In genomic region chr20:50929299-50930138, GRCh38 we compare ENCODE assay signal across 1 cellular context.
TF ChIP-seq lines count a peak whose summit lies in the region.

No MANE protein-coding gene starts in this region.

TF ChIP-seq in HepG2, 621 proteins besides CTCF, POLR2A, EP300 and RAD21 (continued from another document and continues in another):
- TF ChIP-seq, protein P1, sequence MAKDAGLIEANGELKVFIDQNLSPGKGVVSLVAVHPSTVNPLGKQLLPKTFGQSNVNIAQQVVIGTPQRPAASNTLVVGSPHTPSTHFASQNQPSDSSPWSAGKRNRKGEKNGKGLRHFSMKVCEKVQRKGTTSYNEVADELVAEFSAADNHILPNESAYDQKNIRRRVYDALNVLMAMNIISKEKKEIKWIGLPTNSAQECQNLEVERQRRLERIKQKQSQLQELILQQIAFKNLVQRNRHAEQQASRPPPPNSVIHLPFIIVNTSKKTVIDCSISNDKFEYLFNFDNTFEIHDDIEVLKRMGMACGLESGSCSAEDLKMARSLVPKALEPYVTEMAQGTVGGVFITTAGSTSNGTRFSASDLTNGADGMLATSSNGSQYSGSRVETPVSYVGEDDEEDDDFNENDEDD (CRISPR knock-in tag; IDR thresholded peaks at IDR 0.05; ENCODE audit: borderline replicate concordance): peak; percentile 84
- TF ChIP-seq, protein P2, sequence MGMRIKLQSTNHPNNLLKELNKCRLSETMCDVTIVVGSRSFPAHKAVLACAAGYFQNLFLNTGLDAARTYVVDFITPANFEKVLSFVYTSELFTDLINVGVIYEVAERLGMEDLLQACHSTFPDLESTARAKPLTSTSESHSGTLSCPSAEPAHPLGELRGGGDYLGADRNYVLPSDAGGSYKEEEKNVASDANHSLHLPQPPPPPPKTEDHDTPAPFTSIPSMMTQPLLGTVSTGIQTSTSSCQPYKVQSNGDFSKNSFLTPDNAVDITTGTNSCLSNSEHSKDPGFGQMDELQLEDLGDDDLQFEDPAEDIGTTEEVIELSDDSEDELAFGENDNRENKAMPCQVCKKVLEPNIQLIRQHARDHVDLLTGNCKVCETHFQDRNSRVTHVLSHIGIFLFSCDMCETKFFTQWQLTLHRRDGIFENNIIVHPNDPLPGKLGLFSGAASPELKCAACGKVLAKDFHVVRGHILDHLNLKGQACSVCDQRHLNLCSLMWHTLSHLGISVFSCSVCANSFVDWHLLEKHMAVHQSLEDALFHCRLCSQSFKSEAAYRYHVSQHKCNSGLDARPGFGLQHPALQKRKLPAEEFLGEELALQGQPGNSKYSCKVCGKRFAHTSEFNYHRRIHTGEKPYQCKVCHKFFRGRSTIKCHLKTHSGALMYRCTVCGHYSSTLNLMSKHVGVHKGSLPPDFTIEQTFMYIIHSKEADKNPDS (CRISPR knock-in tag; IDR thresholded peaks at IDR 0.05): no peak
- TF ChIP-seq ZKSCAN8 (CRISPR knock-in tag; IDR thresholded peaks at IDR 0.05; ENCODE audit: borderline replicate concordance) (peak; percentile 96), GFI1 (CRISPR knock-in tag; IDR thresholded peaks at IDR 0.05; ENCODE audit: borderline replicate concordance) (peak; percentile 96), NFKBIZ (CRISPR knock-in tag; IDR thresholded peaks at IDR 0.05) (peak; percentile 72), PRDM4 (CRISPR knock-in tag; IDR thresholded peaks at IDR 0.05; ENCODE audit: borderline replicate concordance) (0 out of 2 replicates have a peak, but pooled peaks have one; percentile 75), HHEX (CRISPR knock-in tag; IDR thresholded peaks at IDR 0.05) (peak; percentile 39; the same call in 1 of the 2 replicates), SMC3 (IDR thresholded peaks at IDR 0.05; ENCODE audit: low read length) (peak; percentile 96), PPARG (CRISPR knock-in tag; conservative IDR thresholded peaks at IDR 0.05) (peak; percentile 93), PAWR (CRISPR knock-in tag; IDR thresholded peaks at IDR 0.05; ENCODE audit: borderline replicate concordance) (0 out of 2 replicates have a peak, but pooled peaks have one; percentile 41), ZNF784 (CRISPR knock-in tag; IDR thresholded peaks at IDR 0.05; ENCODE audit: borderline replicate concordance) (peak; percentile 70; the same call in 1 of the 2 replicates), FIP1L1 (IDR thresholded peaks at IDR 0.05; ENCODE audit: borderline replicate concordance, insufficient read depth, low read depth, low read length) (no peak), ZFAT (CRISPR knock-in tag; conservative IDR thresholded peaks at IDR 0.05) (no peak), MEIS1 (CRISPR knock-in tag; IDR thresholded peaks at IDR 0.05; ENCODE audit: borderline replicate concordance) (peak; percentile 92), NFKB2 (CRISPR knock-in tag; IDR thresholded peaks at IDR 0.05; ENCODE audit: borderline replicate concordance) (no peak; the same call in 1 of the 2 replicates), KAT7 (CRISPR knock-in tag; IDR thresholded peaks at IDR 0.05; ENCODE audit: borderline replicate concordance) (peak; percentile 99), TCF7L2 (IDR thresholded peaks at IDR 0.05; ENCODE audit: low read depth, low read length) (no peak), HMG20A (CRISPR knock-in tag; IDR thresholded peaks at IDR 0.05; ENCODE audit: borderline replicate concordance) (peak; percentile 46; the same call in 1 of the 2 replicates), RXRA (CRISPR knock-in tag; IDR thresholded peaks at IDR 0.05) (peak; percentile 86), ZNF138 (CRISPR knock-in tag; IDR thresholded peaks at IDR 0.05; ENCODE audit: low read depth) (no peak), SIX4 (CRISPR knock-in tag; IDR thresholded peaks at IDR 0.05) (peak; percentile 57; the same call in 1 of the 2 replicates), DNMT3B (CRISPR knock-in tag; conservative IDR thresholded peaks at IDR 0.05) (0 out of 2 replicates have a peak, but pooled peaks have one; percentile 68), RAD51 (IDR thresholded peaks at IDR 0.05; ENCODE audit: borderline replicate concordance) (no peak), PHB2 (IDR thresholded peaks at IDR 0.05; ENCODE audit: partially characterized antibody) (no peak), PAF1 (CRISPR knock-in tag; IDR thresholded peaks at IDR 0.05) (no peak), MXI1 (IDR thresholded peaks at IDR 0.05; ENCODE audit: borderline replicate concordance, low read depth, low read length) (0 out of 3 replicates have a peak, but pooled peaks have one; percentile 41), ATAD3A (CRISPR knock-in tag; IDR thresholded peaks at IDR 0.05) (no peak), TOE1 (CRISPR knock-in tag; IDR thresholded peaks at IDR 0.05) (peak; percentile 96), MAFF (IDR thresholded peaks at IDR 0.05; ENCODE audit: low read depth, low read length) (peak; percentile 52; the same call in 1 of the 2 replicates), GATA4 (IDR thresholded peaks at IDR 0.05; ENCODE audit: borderline replicate concordance, low read depth) (no peak), NFE2L1 (CRISPR knock-in tag; IDR thresholded peaks at IDR 0.05; ENCODE audit: borderline replicate concordance) (no peak), ZNF282 (IDR thresholded peaks at IDR 0.05; ENCODE audit: partially characterized antibody) (no peak), XRCC5 (optimal IDR thresholded peaks at IDR 0.05; ENCODE audit: low read length) (peak; percentile 100), ZNF75D (CRISPR knock-in tag; IDR thresholded peaks at IDR 0.05; ENCODE audit: borderline replicate concordance) (no peak), MBD4 (IDR thresholded peaks at IDR 0.05; ENCODE audit: borderline replicate concordance, low read length) (no peak), SMARCE1 (IDR thresholded peaks at IDR 0.05; ENCODE audit: borderline replicate concordance) (no peak), TEAD3 (CRISPR knock-in tag; optimal IDR thresholded peaks at IDR 0.05; ENCODE audit: borderline replicate concordance) (peak; percentile 92), KAT2B (IDR thresholded peaks at IDR 0.05; ENCODE audit: borderline replicate concordance, low read depth, low read length) (no peak), GATAD2A (CRISPR knock-in tag; IDR thresholded peaks at IDR 0.05) (peak; percentile 93), SKI (IDR thresholded peaks at IDR 0.05; ENCODE audit: partially characterized antibody) (peak; percentile 63), ZNF224 (CRISPR knock-in tag; IDR thresholded peaks at IDR 0.05) (peak; percentile 89; the same call in 1 of the 2 replicates), SRSF9 (IDR thresholded peaks at IDR 0.05; ENCODE audit: borderline replicate concordance, insufficient read depth, low read depth, low read length, poor library complexity, severe bottlenecking) (no peak), PCBP1 (IDR thresholded peaks at IDR 0.05; ENCODE audit: borderline replicate concordance, low read depth, low read length) (no peak), REXO4 (CRISPR knock-in tag; IDR thresholded peaks at IDR 0.05; ENCODE audit: borderline replicate concordance) (no peak), ZNF484 (CRISPR knock-in tag; IDR thresholded peaks at IDR 0.05; ENCODE audit: borderline replicate concordance, low read depth) (no peak), ARID3A (IDR thresholded peaks at IDR 0.05; ENCODE audit: low read depth, low read length) (peak; percentile 80), NCOA1 (CRISPR knock-in tag; IDR thresholded peaks at IDR 0.05) (peak; percentile 74; the same call in 1 of the 2 replicates), NPAS2 (CRISPR knock-in tag; IDR thresholded peaks at IDR 0.05; ENCODE audit: borderline replicate concordance) (no peak), TCF12 (IDR thresholded peaks at IDR 0.05) (no peak), TCF12 (CRISPR knock-in tag; IDR thresholded peaks at IDR 0.05) (no peak), JARID2 (CRISPR knock-in tag; IDR thresholded peaks at IDR 0.05; ENCODE audit: insufficient replicate concordance) (peak; percentile 80), ELF1 (CRISPR knock-in tag; IDR thresholded peaks at IDR 0.05) (peak; percentile 79), RELA (CRISPR knock-in tag; IDR thresholded peaks at IDR 0.05) (peak; percentile 90; the same call in 1 of the 2 replicates), ZNF180 (CRISPR knock-in tag; IDR thresholded peaks at IDR 0.05; ENCODE audit: borderline replicate concordance, low read depth) (no peak), ZNF724P (CRISPR knock-in tag; IDR thresholded peaks at IDR 0.05; ENCODE audit: borderline replicate concordance) (no peak), SNRNP70 (IDR thresholded peaks at IDR 0.05; ENCODE audit: low read depth, low read length) (no peak)
- TF ChIP-seq, protein P3, sequence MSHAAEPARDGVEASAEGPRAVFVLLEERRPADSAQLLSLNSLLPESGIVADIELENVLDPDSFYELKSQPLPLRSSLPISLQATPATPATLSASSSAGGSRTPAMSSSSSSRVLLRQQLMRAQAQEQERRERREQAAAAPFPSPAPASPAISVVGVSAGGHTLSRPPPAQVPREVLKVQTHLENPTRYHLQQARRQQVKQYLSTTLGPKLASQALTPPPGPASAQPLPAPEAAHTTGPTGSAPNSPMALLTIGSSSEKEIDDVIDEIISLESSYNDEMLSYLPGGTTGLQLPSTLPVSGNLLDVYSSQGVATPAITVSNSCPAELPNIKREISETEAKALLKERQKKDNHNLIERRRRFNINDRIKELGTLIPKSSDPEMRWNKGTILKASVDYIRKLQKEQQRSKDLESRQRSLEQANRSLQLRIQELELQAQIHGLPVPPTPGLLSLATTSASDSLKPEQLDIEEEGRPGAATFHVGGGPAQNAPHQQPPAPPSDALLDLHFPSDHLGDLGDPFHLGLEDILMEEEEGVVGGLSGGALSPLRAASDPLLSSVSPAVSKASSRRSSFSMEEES (CRISPR knock-in tag; IDR thresholded peaks at IDR 0.05): no peak
- TF ChIP-seq, protein P4, sequence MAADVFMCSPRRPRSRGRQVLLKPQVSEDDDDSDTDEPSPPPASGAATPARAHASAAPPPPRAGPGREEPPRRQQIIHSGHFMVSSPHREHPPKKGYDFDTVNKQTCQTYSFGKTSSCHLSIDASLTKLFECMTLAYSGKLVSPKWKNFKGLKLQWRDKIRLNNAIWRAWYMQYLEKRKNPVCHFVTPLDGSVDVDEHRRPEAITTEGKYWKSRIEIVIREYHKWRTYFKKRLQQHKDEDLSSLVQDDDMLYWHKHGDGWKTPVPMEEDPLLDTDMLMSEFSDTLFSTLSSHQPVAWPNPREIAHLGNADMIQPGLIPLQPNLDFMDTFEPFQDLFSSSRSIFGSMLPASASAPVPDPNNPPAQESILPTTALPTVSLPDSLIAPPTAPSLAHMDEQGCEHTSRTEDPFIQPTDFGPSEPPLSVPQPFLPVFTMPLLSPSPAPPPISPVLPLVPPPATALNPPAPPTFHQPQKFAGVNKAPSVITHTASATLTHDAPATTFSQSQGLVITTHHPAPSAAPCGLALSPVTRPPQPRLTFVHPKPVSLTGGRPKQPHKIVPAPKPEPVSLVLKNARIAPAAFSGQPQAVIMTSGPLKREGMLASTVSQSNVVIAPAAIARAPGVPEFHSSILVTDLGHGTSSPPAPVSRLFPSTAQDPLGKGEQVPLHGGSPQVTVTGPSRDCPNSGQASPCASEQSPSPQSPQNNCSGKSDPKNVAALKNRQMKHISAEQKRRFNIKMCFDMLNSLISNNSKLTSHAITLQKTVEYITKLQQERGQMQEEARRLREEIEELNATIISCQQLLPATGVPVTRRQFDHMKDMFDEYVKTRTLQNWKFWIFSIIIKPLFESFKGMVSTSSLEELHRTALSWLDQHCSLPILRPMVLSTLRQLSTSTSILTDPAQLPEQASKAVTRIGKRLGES (CRISPR knock-in tag; IDR thresholded peaks at IDR 0.05; ENCODE audit: borderline replicate concordance): no peak
- TF ChIP-seq, protein P5, sequence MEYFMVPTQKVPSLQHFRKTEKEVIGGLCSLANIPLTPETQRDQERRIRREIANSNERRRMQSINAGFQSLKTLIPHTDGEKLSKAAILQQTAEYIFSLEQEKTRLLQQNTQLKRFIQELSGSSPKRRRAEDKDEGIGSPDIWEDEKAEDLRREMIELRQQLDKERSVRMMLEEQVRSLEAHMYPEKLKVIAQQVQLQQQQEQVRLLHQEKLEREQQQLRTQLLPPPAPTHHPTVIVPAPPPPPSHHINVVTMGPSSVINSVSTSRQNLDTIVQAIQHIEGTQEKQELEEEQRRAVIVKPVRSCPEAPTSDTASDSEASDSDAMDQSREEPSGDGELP (IDR thresholded peaks at IDR 0.05; ENCODE audit: borderline replicate concordance, low read depth): no peak; the same call in 1 of the 2 replicates
